In the genomic region with DNA sequence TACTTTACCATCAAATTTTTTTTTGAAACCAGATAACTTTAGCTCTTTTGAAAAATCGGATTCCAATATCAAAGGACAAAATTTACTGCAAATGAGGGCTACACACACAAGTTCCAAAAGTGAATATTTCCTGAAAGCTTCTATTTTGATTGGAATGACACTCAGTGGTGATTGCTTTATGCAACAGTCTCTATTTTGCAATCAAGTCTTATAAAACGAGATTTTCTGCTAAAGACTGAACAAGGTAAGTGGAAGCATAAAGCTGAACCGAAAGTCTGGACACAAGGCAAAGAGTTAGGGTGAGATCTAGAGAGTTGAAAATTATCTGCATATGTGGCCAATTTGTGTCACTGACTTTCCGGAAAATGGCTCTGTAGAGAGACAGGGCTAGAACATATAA, we compare ENCODE assay signal across 33 cellular contexts.
"Had no signal": no experiment of that assay in that cellular context is flagged by ENCODE, and none has a peak within 500 bp of the region (broad histone marks: within the 10 kb centered on the region; RNA-seq: fewer than 3 reads in every experiment).

No MANE protein-coding gene starts in this region.

- H3K27me3 ChIP-seq: ascending aorta, breast epithelium, cardiac muscle cell, colonic mucosa, esophagus squamous epithelium, gastroesophageal sphincter had no signal

- H3K27me3 Mint-ChIP-seq: brain had no signal

- DNase-seq: activated CD4-positive, alpha-beta memory T cell treated with anti-CD3 and anti-CD28 coated beads for 36 hours; activated CD4-positive, alpha-beta T cell treated with anti-CD3 and anti-CD28 coated beads for 36 hours; activated CD4-positive, alpha-beta T cell treated with anti-CD3 and anti-CD28 coated beads, Interleukin-2, amount 10 ng/mL, durations not matched to agents 24 days and 14 days; activated CD4-positive, CD25-positive, alpha-beta regulatory T cell; activated CD4-positive, CD25-positive, alpha-beta regulatory T cell treated with anti-CD3 and anti-CD28 coated beads, Interleukin-2, amount 50 U/mL, for 72 hours; activated CD8-positive, alpha-beta memory T cell treated with anti-CD3 and anti-CD28 coated beads, Interleukin-2, amount 10 ng/mL, durations not matched to agents 7 days and 5 days; activated CD8-positive, alpha-beta memory T cell treated with anti-CD3 and anti-CD28 coated beads, Interleukin-2, amount 50 U/mL, for 4 hours; activated CD8-positive, alpha-beta T cell treated with anti-CD3 and anti-CD28 coated beads, Interleukin-2, amount 10 ng/mL, durations not matched to agents 7 days and 5 days; activated effector memory CD4-positive, alpha-beta T cell treated with anti-CD3 and anti-CD28 coated beads, Interleukin-2, amount 50 U/mL, for 16 hours; activated naive CD4-positive, alpha-beta T cell treated with anti-CD3 and anti-CD28 coated beads for 36 hours; activated naive CD8-positive, alpha-beta T cell treated with anti-CD3 and anti-CD28 coated beads for 36 hours; activated naive CD8-positive, alpha-beta T cell treated with anti-CD3 and anti-CD28 coated beads, Interleukin-2, amount 50 U/mL, for 24 hours; activated T-cell treated with anti-CD3 and anti-CD28 coated beads, Interleukin-2, amount 50 U/mL, for 1 hour; activated T-cell treated with anti-CD3 and anti-CD28 coated beads, Interleukin-2, amount 50 U/mL, for 48 hours; central memory CD4-positive, alpha-beta T cell; cerebellar nuclear complex; colonic mucosa; effector CD8-positive, alpha-beta T cell; esophagus squamous epithelium; foreskin melanocyte; heart right ventricle; T-helper 17 cell; T1000 had no signal

- H3K9me3 ChIP-seq: ascending aorta, breast epithelium, colonic mucosa, esophagus squamous epithelium, gastroesophageal sphincter, heart right ventricle had no signal

- H3K27ac ChIP-seq: ascending aorta, breast epithelium, cardiac muscle cell, colonic mucosa, epithelial cell of prostate, esophagus squamous epithelium, gastroesophageal sphincter, heart right ventricle had no signal

- H3K36me3 ChIP-seq: ascending aorta, breast epithelium, cardiac muscle cell, colonic mucosa, esophagus squamous epithelium, gastroesophageal sphincter, heart right ventricle had no signal

- ATAC-seq: activated CD4-positive, alpha-beta T cell treated with anti-CD3 and anti-CD28 coated beads for 36 hours; activated CD8-positive, alpha-beta memory T cell treated with anti-CD3 and anti-CD28 coated beads, Interleukin-2, amount 10 ng/mL, durations not matched to agents 7 days and 5 days; activated CD8-positive, alpha-beta T cell treated with anti-CD3 and anti-CD28 coated beads, Interleukin-2, amount 10 ng/mL, durations not matched to agents 7 days and 5 days; activated naive CD8-positive, alpha-beta T cell treated with anti-CD3 and anti-CD28 coated beads, Interleukin-2, amount 50 U/mL, for 24 hours; gastroesophageal sphincter; heart right ventricle; T-helper 17 cell had no signal

- H3K4me3 Mint-ChIP-seq: activated CD4-positive, alpha-beta memory T cell treated with anti-CD3 and anti-CD28 coated beads for 36 hours; activated CD4-positive, alpha-beta T cell treated with anti-CD3 and anti-CD28 coated beads for 36 hours; activated CD4-positive, alpha-beta T cell treated with anti-CD3 and anti-CD28 coated beads, Interleukin-2, amount 10 ng/mL, durations not matched to agents 24 days and 14 days; activated CD8-positive, alpha-beta memory T cell treated with anti-CD3 and anti-CD28 coated beads, Interleukin-2, amount 10 ng/mL, durations not matched to agents 7 days and 5 days; activated CD8-positive, alpha-beta T cell treated with anti-CD3 and anti-CD28 coated beads, Interleukin-2, amount 10 ng/mL, durations not matched to agents 7 days and 5 days; activated naive CD4-positive, alpha-beta T cell treated with anti-CD3 and anti-CD28 coated beads for 36 hours; activated naive CD4-positive, alpha-beta T cell treated with anti-CD3 and anti-CD28 coated beads, Interleukin-2, amount 50 U/mL, for 24 hours; activated naive CD8-positive, alpha-beta T cell treated with anti-CD3 and anti-CD28 coated beads for 36 hours; activated naive CD8-positive, alpha-beta T cell treated with anti-CD3 and anti-CD28 coated beads, Interleukin-2, amount 50 U/mL, for 24 hours; activated T-helper 1 cell treated with anti-CD3 and anti-CD28 coated beads, Interleukin-12 subunit alpha, Interleukin-12 subunit beta, Interleukin-2, Interleukin-4 antibody, amounts not matched to agents 30 ng/mL and 10 ng/mL and 1 ng/mL, durations not matched to agents 14 hours and 24 hours and 36 hours; brain; T-helper 17 cell; T-helper 2 cell treated with Interferon-gamma antibody and Interleukin-4, amounts not matched to agents 5 μg/mL and 100 μg/mL, for 36 hours had no signal

- H3K4me1 ChIP-seq: ascending aorta, breast epithelium, colonic mucosa, heart right ventricle had no signal

- H3K9me3 Mint-ChIP-seq: activated CD4-positive, alpha-beta memory T cell treated with anti-CD3 and anti-CD28 coated beads for 36 hours; activated CD4-positive, alpha-beta T cell treated with anti-CD3 and anti-CD28 coated beads, Interleukin-2, amount 10 ng/mL, durations not matched to agents 24 days and 14 days; activated naive CD4-positive, alpha-beta T cell treated with anti-CD3 and anti-CD28 coated beads for 36 hours; activated naive CD8-positive, alpha-beta T cell treated with anti-CD3 and anti-CD28 coated beads for 36 hours; activated T-helper 1 cell treated with anti-CD3 and anti-CD28 coated beads, Interleukin-12 subunit alpha, Interleukin-12 subunit beta, Interleukin-2, Interleukin-4 antibody, amounts not matched to agents 30 ng/mL and 10 ng/mL and 1 ng/mL, durations not matched to agents 14 hours and 24 hours and 36 hours; T-helper 2 cell treated with Interferon-gamma antibody and Interleukin-4, amounts not matched to agents 5 μg/mL and 100 μg/mL, for 36 hours had no signal

- H3K4me1 Mint-ChIP-seq: activated CD4-positive, alpha-beta T cell treated with anti-CD3 and anti-CD28 coated beads for 36 hours; activated CD4-positive, alpha-beta T cell treated with anti-CD3 and anti-CD28 coated beads, Interleukin-2, amount 10 ng/mL, durations not matched to agents 24 days and 14 days; activated CD8-positive, alpha-beta memory T cell treated with anti-CD3 and anti-CD28 coated beads, Interleukin-2, amount 10 ng/mL, durations not matched to agents 7 days and 5 days; activated naive CD4-positive, alpha-beta T cell treated with anti-CD3 and anti-CD28 coated beads, Interleukin-2, amount 50 U/mL, for 24 hours; activated naive CD8-positive, alpha-beta T cell treated with anti-CD3 and anti-CD28 coated beads for 36 hours; activated naive CD8-positive, alpha-beta T cell treated with anti-CD3 and anti-CD28 coated beads, Interleukin-2, amount 50 U/mL, for 24 hours; brain; T-helper 17 cell had no signal

- H3K36me3 Mint-ChIP-seq: activated CD4-positive, alpha-beta memory T cell treated with anti-CD3 and anti-CD28 coated beads for 36 hours; activated CD8-positive, alpha-beta memory T cell treated with anti-CD3 and anti-CD28 coated beads, Interleukin-2, amount 10 ng/mL, durations not matched to agents 7 days and 5 days; activated naive CD4-positive, alpha-beta T cell treated with anti-CD3 and anti-CD28 coated beads, Interleukin-2, amount 50 U/mL, for 24 hours; activated naive CD8-positive, alpha-beta T cell treated with anti-CD3 and anti-CD28 coated beads for 36 hours; brain had no signal

- H3K4me3 ChIP-seq: ascending aorta, breast epithelium, cardiac muscle cell, colonic mucosa, esophagus squamous epithelium, gastroesophageal sphincter, heart right ventricle had no signal

- H3K27ac Mint-ChIP-seq: activated CD4-positive, alpha-beta memory T cell treated with anti-CD3 and anti-CD28 coated beads for 36 hours; activated CD4-positive, alpha-beta T cell treated with anti-CD3 and anti-CD28 coated beads for 36 hours; activated CD4-positive, alpha-beta T cell treated with anti-CD3 and anti-CD28 coated beads, Interleukin-2, amount 10 ng/mL, durations not matched to agents 24 days and 14 days; activated CD8-positive, alpha-beta memory T cell treated with anti-CD3 and anti-CD28 coated beads, Interleukin-2, amount 10 ng/mL, durations not matched to agents 7 days and 5 days; activated CD8-positive, alpha-beta T cell treated with anti-CD3 and anti-CD28 coated beads, Interleukin-2, amount 10 ng/mL, durations not matched to agents 7 days and 5 days; activated naive CD4-positive, alpha-beta T cell treated with anti-CD3 and anti-CD28 coated beads for 36 hours; activated naive CD4-positive, alpha-beta T cell treated with anti-CD3 and anti-CD28 coated beads, Interleukin-2, amount 50 U/mL, for 24 hours; activated naive CD8-positive, alpha-beta T cell treated with anti-CD3 and anti-CD28 coated beads for 36 hours; activated naive CD8-positive, alpha-beta T cell treated with anti-CD3 and anti-CD28 coated beads, Interleukin-2, amount 50 U/mL, for 24 hours; activated T-helper 1 cell treated with anti-CD3 and anti-CD28 coated beads, Interleukin-12 subunit alpha, Interleukin-12 subunit beta, Interleukin-2, Interleukin-4 antibody, amounts not matched to agents 30 ng/mL and 10 ng/mL and 1 ng/mL, durations not matched to agents 14 hours and 24 hours and 36 hours; activated T-helper 2 cell treated with anti-CD3 and anti-CD28 coated beads, Interferon-gamma antibody, Interleukin-2, Interleukin-4, amounts not matched to agents 10 μg/mL and 5 μg/mL and 100 μg/mL, durations not matched to agents 14 hours and 24 hours and 36 hours; brain; T-helper 17 cell; T-helper 2 cell treated with Interferon-gamma antibody and Interleukin-4, amounts not matched to agents 5 μg/mL and 100 μg/mL, for 36 hours had no signal
